11 cellular contexts compared by ENCODE assay signal in the genomic region with DNA sequence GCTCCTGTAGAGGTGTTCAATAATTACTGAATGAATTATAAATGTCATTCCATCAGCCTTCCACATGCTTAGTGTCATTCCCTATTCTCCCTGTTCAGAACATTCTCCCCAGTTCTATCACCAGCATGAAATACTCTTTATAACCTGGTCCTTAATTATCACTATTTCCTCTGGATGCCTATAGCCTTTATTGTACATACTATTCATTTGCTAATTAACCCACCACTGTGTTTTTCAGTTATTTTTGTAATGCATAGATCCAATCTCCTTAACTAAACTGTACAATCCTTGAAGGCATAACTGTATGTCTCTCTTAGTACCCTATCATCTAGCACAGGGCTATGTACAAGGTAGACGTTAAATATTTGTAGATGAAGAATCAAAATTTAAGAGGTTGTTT. TPM values are rescaled to one million over a fixed set of nuclear protein-coding genes. Genes with fewer than 3 reads are reported as not detected.
DNase-seq lines count a peak whose midpoint lies in the region; ATAC-seq and TF ChIP-seq lines count a peak whose summit lies in the region.
"Had no signal": no experiment of that assay in that cellular context is flagged by ENCODE, and none has a peak within 500 bp of the region (broad histone marks: within the 10 kb centered on the region; RNA-seq: fewer than 3 reads in every experiment).

No MANE protein-coding gene starts in this region.

- H3K27me3 Mint-ChIP-seq in WTC11 (ENCODE audit: low read depth), result no peaks in the 10 kb centered on the region

- intact Hi-C loops in heart right ventricle (cut with DNase I) (loop anchor here in 1 of 10 donors (10.0 kb wide), 2 partner anchors 50 to 120 kb away; partner anchors contain the start of gene UPRT), left cardiac atrium (cut with DNase I) (no loop called here)

- DNase-seq in heart right ventricle (no peak), left cardiac atrium (no peak), WTC11 (ENCODE audit: low spot score) (no peak), suprapubic skin (ENCODE audit: low spot score in 2 of 2) (no peak), SK-N-DZ (ENCODE audit: low spot score) (no peak), SHP77 treated with DMSO at 0.1 percent for 48 hours (lab: John Stamatoyannopoulos, UW) (no peak), NCI-H2029 (lab: John Stamatoyannopoulos, UW) (no peak)
- DNase-seq: NCI-H2171 had no signal

- H3K4me1 Mint-ChIP-seq in WTC11, result peaks cover 24% of the 10 kb centered on the region

- CTCF ChIA-PET in WTC11 (lab: Charles Lee), result no interaction called here

- H3K9me3 ChIP-seq in heart right ventricle, result no peaks in the 10 kb centered on the region
- peaks cover 13% of the 10 kb centered on the region for H3K9me3 ChIP-seq in iPS-18a (ENCODE audit: control insufficient read depth, low read depth, low read length)
- H3K9me3 ChIP-seq in suprapubic skin, result no peaks in the 10 kb centered on the region

- H3K27ac ChIP-seq in heart right ventricle (no peak overlapping the region), iPS-18a (ENCODE audit: low read length) (no peak overlapping the region), suprapubic skin (no peak overlapping the region)

- H3K4me3 ChIP-seq in heart right ventricle (peak overlapping the region in 9 of 10 donors; percentile 58 to 80 (median 67)), iPS-18a (ENCODE audit: low read length) (peak overlapping the region; percentile 78), suprapubic skin (peak overlapping the region; percentile 63)

- H3K27me3 ChIP-seq in heart right ventricle (peaks cover 0 to 3% (median 0%) of the 10 kb centered on the region in 7 donors), iPS-18a (ENCODE audit: control insufficient read depth, insufficient read depth, low read length) (no peaks in the 10 kb centered on the region), suprapubic skin (no peaks in the 10 kb centered on the region)

- no peak for TF ChIP-seq EP300 in suprapubic skin (IDR thresholded peaks at IDR 0.05)

- peak overlapping the region; percentile 90 for H3K4me3 Mint-ChIP-seq in WTC11

- TF ChIP-seq POLR2A in suprapubic skin (IDR thresholded peaks at IDR 0.05), result no peak

- ATAC-seq in heart right ventricle, result no peak
- ATAC-seq in left cardiac atrium, result no peak
- no peak for ATAC-seq in WTC11
- ATAC-seq: esophagus mucosa had no signal

- POLR2A ChIA-PET in WTC11 (lab: Charles Lee), result no interaction called here

- peaks cover 0 to 29% (median 13%) of the 10 kb centered on the region in 9 donors for H3K4me1 ChIP-seq in heart right ventricle
- peaks cover 4% of the 10 kb centered on the region for H3K4me1 ChIP-seq in iPS-18a (ENCODE audit: control insufficient read depth, low read depth, low read length)
- peaks cover 11% of the 10 kb centered on the region for H3K4me1 ChIP-seq in suprapubic skin

- H3K36me3 ChIP-seq in heart right ventricle (no peaks in the 10 kb centered on the region), iPS-18a (ENCODE audit: control insufficient read depth, low read depth, low read length) (no peaks in the 10 kb centered on the region), suprapubic skin (no peaks in the 10 kb centered on the region)

- H3K9me3 Mint-ChIP-seq in WTC11, result no peaks in the 10 kb centered on the region

- H3K27ac Mint-ChIP-seq in WTC11, result no peak overlapping the region

- no peak overlapping the region for H3K9ac ChIP-seq in iPS-18a (ENCODE audit: low read length)

- H3K36me3 Mint-ChIP-seq in WTC11, result no peaks in the 10 kb centered on the region
- H3K36me3 Mint-ChIP-seq: CD14-positive monocyte had no signal

- WGBS in heart right ventricle, 2 donors, result 36 to 64% methylated on average over 1 of the region's 1 CpG
- WGBS in suprapubic skin, result 67% methylated on average over 1 of the region's 1 CpG

- no peak for TF ChIP-seq CTCF in heart right ventricle (IDR thresholded peaks at IDR 0.05)
- no peak for TF ChIP-seq CTCF in WTC11 (IDR thresholded peaks at IDR 0.05)
- no peak for TF ChIP-seq CTCF in suprapubic skin (IDR thresholded peaks at IDR 0.05)

TF ChIP-seq in WTC11, 78 proteins besides CTCF, POLR2A, EP300 and RAD21:
- no peak for TF ChIP-seq TEAD1 (CRISPR knock-in tag; IDR thresholded peaks at IDR 0.05)
- TF ChIP-seq JUN (CRISPR knock-in tag; IDR thresholded peaks at IDR 0.05), result no peak
- TF ChIP-seq, protein P1, sequence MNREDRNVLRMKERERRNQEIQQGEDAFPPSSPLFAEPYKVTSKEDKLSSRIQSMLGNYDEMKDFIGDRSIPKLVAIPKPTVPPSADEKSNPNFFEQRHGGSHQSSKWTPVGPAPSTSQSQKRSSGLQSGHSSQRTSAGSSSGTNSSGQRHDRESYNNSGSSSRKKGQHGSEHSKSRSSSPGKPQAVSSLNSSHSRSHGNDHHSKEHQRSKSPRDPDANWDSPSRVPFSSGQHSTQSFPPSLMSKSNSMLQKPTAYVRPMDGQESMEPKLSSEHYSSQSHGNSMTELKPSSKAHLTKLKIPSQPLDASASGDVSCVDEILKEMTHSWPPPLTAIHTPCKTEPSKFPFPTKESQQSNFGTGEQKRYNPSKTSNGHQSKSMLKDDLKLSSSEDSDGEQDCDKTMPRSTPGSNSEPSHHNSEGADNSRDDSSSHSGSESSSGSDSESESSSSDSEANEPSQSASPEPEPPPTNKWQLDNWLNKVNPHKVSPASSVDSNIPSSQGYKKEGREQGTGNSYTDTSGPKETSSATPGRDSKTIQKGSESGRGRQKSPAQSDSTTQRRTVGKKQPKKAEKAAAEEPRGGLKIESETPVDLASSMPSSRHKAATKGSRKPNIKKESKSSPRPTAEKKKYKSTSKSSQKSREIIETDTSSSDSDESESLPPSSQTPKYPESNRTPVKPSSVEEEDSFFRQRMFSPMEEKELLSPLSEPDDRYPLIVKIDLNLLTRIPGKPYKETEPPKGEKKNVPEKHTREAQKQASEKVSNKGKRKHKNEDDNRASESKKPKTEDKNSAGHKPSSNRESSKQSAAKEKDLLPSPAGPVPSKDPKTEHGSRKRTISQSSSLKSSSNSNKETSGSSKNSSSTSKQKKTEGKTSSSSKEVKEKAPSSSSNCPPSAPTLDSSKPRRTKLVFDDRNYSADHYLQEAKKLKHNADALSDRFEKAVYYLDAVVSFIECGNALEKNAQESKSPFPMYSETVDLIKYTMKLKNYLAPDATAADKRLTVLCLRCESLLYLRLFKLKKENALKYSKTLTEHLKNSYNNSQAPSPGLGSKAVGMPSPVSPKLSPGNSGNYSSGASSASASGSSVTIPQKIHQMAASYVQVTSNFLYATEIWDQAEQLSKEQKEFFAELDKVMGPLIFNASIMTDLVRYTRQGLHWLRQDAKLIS (CRISPR knock-in tag; IDR thresholded peaks at IDR 0.05; ENCODE audit: borderline replicate concordance), result no peak
- TF ChIP-seq, protein P2, sequence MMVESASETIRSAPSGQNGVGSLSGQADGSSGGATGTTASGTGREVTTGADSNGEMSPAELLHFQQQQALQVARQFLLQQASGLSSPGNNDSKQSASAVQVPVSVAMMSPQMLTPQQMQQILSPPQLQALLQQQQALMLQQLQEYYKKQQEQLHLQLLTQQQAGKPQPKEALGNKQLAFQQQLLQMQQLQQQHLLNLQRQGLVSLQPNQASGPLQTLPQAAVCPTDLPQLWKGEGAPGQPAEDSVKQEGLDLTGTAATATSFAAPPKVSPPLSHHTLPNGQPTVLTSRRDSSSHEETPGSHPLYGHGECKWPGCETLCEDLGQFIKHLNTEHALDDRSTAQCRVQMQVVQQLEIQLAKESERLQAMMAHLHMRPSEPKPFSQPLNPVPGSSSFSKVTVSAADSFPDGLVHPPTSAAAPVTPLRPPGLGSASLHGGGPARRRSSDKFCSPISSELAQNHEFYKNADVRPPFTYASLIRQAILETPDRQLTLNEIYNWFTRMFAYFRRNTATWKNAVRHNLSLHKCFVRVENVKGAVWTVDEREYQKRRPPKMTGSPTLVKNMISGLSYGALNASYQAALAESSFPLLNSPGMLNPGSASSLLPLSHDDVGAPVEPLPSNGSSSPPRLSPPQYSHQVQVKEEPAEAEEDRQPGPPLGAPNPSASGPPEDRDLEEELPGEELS (CRISPR knock-in tag; IDR thresholded peaks at IDR 0.05), result no peak
- TF ChIP-seq, protein P3, sequence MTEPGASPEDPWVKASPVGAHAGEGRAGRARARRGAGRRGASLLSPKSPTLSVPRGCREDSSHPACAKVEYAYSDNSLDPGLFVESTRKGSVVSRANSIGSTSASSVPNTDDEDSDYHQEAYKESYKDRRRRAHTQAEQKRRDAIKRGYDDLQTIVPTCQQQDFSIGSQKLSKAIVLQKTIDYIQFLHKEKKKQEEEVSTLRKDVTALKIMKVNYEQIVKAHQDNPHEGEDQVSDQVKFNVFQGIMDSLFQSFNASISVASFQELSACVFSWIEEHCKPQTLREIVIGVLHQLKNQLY (CRISPR knock-in tag; IDR thresholded peaks at IDR 0.05), result no peak
- TF ChIP-seq ETV6 (CRISPR knock-in tag; IDR thresholded peaks at IDR 0.05), result no peak
- TF ChIP-seq, protein P4, sequence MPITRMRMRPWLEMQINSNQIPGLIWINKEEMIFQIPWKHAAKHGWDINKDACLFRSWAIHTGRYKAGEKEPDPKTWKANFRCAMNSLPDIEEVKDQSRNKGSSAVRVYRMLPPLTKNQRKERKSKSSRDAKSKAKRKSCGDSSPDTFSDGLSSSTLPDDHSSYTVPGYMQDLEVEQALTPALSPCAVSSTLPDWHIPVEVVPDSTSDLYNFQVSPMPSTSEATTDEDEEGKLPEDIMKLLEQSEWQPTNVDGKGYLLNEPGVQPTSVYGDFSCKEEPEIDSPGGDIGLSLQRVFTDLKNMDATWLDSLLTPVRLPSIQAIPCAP (CRISPR knock-in tag; IDR thresholded peaks at IDR 0.05), result no peak
TF ChIP-seq in WTC11: peak in this region for 0.

RNA-seq across cellular contexts. Expression of gene ABCB7, which starts 1.2 kb away (rescaled TPM):
- total RNA-seq in heart right ventricle (10 to 100 TPM; 31.0 to 49.2 (median 39.8) TPM), left cardiac atrium (10 to 100 TPM; 23.1 to 24.8 TPM), WTC11 (2021) (37.6 to 41.6 TPM (median 41.6 TPM) in 3 replicates), suprapubic skin (10 to 100 TPM; 52.2 to 78.4 (median 62.7) TPM)
- polyA plus RNA-seq in heart right ventricle, result 10 to 100 TPM; 14.9 to 16.2 TPM
- polyA plus RNA-seq in SK-N-DZ (2014; cell fraction: cytosol; rRNA removed), result 24.7 and 47.3 TPM in 2 replicates
- polyA plus RNA-seq in SK-N-DZ (2014; cell fraction: nucleus; rRNA removed), result 38.7 and 41.9 TPM in 2 replicates
